Comparison of ENCODE assay signal across 2 cellular contexts in genomic region chr1:24586119-24586518, GRCh38.
TF ChIP-seq lines count a peak whose summit lies in the region.

No MANE protein-coding gene starts in this region.

TF ChIP-seq in HepG2, 621 proteins besides CTCF, POLR2A, EP300 and RAD21 (continues in another document):
- TF ChIP-seq TCF7 (IDR thresholded peaks at IDR 0.05; ENCODE audit: low read depth) (no peak), ZNF761 (CRISPR knock-in tag; conservative IDR thresholded peaks at IDR 0.05) (no peak), HHEX (CRISPR knock-in tag; IDR thresholded peaks at IDR 0.05) (no peak), ZKSCAN5 (CRISPR knock-in tag; IDR thresholded peaks at IDR 0.05) (no peak), ZNF577 (CRISPR knock-in tag; IDR thresholded peaks at IDR 0.05; ENCODE audit: borderline replicate concordance, low read depth) (no peak), SCMH1 (CRISPR knock-in tag; IDR thresholded peaks at IDR 0.05; ENCODE audit: borderline replicate concordance) (no peak), GATAD2A (CRISPR knock-in tag; IDR thresholded peaks at IDR 0.05) (no peak; the same call in 1 of the 2 replicates), NFKBIZ (CRISPR knock-in tag; IDR thresholded peaks at IDR 0.05) (no peak), ZBTB38 (CRISPR knock-in tag; IDR thresholded peaks at IDR 0.05) (peak; percentile 71; the same call in 1 of the 2 replicates), ATF1 (CRISPR knock-in tag; IDR thresholded peaks at IDR 0.05) (no peak), ZNF703 (CRISPR knock-in tag; IDR thresholded peaks at IDR 0.05; ENCODE audit: borderline replicate concordance) (no peak), PHF5A (CRISPR knock-in tag; IDR thresholded peaks at IDR 0.05; ENCODE audit: low read depth, unreplicated experiment) (no peak), CHD2 (IDR thresholded peaks at IDR 0.05; ENCODE audit: low read depth, low read length) (no peak), ZNF574 (CRISPR knock-in tag; IDR thresholded peaks at IDR 0.05) (no peak), ZFP36L1 (CRISPR knock-in tag; IDR thresholded peaks at IDR 0.05) (no peak), ZNF296 (CRISPR knock-in tag; conservative IDR thresholded peaks at IDR 0.05) (no peak), IRX3 (CRISPR knock-in tag; IDR thresholded peaks at IDR 0.05; ENCODE audit: borderline replicate concordance, low read depth) (no peak), ZNF468 (CRISPR knock-in tag; IDR thresholded peaks at IDR 0.05) (no peak), ZNF776 (CRISPR knock-in tag; IDR thresholded peaks at IDR 0.05) (no peak), ATF2 (CRISPR knock-in tag; IDR thresholded peaks at IDR 0.05) (no peak), MED8 (CRISPR knock-in tag; IDR thresholded peaks at IDR 0.05; ENCODE audit: insufficient replicate concordance) (no peak), U2AF1 (optimal IDR thresholded peaks at IDR 0.05; ENCODE audit: low read depth, low read length) (no peak), TIGD3 (CRISPR knock-in tag; IDR thresholded peaks at IDR 0.05; ENCODE audit: borderline replicate concordance) (no peak), MATR3 (CRISPR knock-in tag; IDR thresholded peaks at IDR 0.05) (no peak), JARID2 (CRISPR knock-in tag; IDR thresholded peaks at IDR 0.05; ENCODE audit: insufficient replicate concordance) (no peak), DRAP1 (CRISPR knock-in tag; IDR thresholded peaks at IDR 0.05) (0 out of 2 replicates have a peak, but pooled peaks have one; percentile 16), XRCC5 (optimal IDR thresholded peaks at IDR 0.05; ENCODE audit: low read length) (no peak), ZMYM3 (CRISPR knock-in tag; IDR thresholded peaks at IDR 0.05) (no peak), MYPOP (CRISPR knock-in tag; IDR thresholded peaks at IDR 0.05) (no peak), FOXC1 (CRISPR knock-in tag; IDR thresholded peaks at IDR 0.05; ENCODE audit: borderline replicate concordance) (no peak)

TF ChIP-seq in H1, 55 proteins besides CTCF, POLR2A, EP300 and RAD21:
- TF ChIP-seq HDAC2 (IDR thresholded peaks at IDR 0.05; ENCODE audit: borderline replicate concordance in 1 of 2, low read depth in 2 of 2, low read length in 2 of 2) (no peak), ASH2L (IDR thresholded peaks at IDR 0.05; ENCODE audit: low read length) (no peak), CBX5 (IDR thresholded peaks at IDR 0.05; ENCODE audit: low read depth, low read length) (no peak), SIN3A (conservative IDR thresholded peaks at IDR 0.05 in 1 of 2, IDR thresholded peaks at IDR 0.05 in 1 of 2; ENCODE audit: low read depth in 1 of 2, low read length in 2 of 2) (no peak), BRCA1 (IDR thresholded peaks at IDR 0.05; ENCODE audit: low read depth, low read length) (no peak), POU5F1 (IDR thresholded peaks at IDR 0.05; ENCODE audit: low read depth, low read length) (no peak), YY1 (IDR thresholded peaks at IDR 0.05; ENCODE audit: low read depth, low read length) (no peak), BACH1 (IDR thresholded peaks at IDR 0.05; ENCODE audit: low read length) (no peak), RNF2 (IDR thresholded peaks at IDR 0.05; ENCODE audit: borderline replicate concordance, low read depth, low read length, missing control alignments, poor library complexity, severe bottlenecking) (no peak), ATF2 (IDR thresholded peaks at IDR 0.05; ENCODE audit: low read length) (no peak), CHD2 (IDR thresholded peaks at IDR 0.05; ENCODE audit: low read length) (no peak)
